In the genomic region with DNA sequence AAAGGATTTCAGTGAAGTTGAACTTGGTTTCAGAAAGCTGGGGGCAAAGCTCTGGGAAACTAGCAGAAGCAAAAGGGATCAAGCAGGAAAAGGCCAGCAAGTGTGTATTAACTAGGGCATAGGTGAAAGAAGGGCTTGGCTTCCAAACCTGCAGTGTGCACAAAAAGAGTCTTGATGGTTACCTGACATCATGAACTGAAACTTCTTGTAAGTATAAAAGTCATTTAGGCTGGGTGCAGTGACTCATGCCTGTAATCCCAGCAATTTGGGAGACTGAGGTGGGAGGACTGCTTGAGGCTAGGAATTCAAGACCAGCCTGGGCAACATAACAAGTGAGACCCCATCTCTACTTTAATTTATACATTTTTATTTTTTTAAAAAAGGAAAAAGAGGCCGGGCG, we compare ENCODE assay signal across 16 cellular contexts.
DNase-seq lines count a peak whose midpoint lies in the region; ATAC-seq, FAIRE-seq and TF ChIP-seq lines count a peak whose summit lies in the region.
"Had no signal": no experiment of that assay in that cellular context is flagged by ENCODE, and none has a peak within 500 bp of the region (broad histone marks: within the 10 kb centered on the region; RNA-seq: fewer than 3 reads in every experiment).

No MANE protein-coding gene starts in this region.

- no peaks in the 10 kb centered on the region for H3K4me1 Mint-ChIP-seq in naive thymus-derived CD4-positive, alpha-beta T cell
- H3K4me1 Mint-ChIP-seq: CD8-positive, alpha-beta memory T cell; IgD-negative memory B cell had no signal

- no peak for TF ChIP-seq POLR2A in GM12878 (IDR thresholded peaks at IDR 0.05; ENCODE audit: low read depth, low read length)

- H3K79me2 ChIP-seq in GM12878 (ENCODE audit: control insufficient read depth, insufficient read depth, low read length) (no peaks in the 10 kb centered on the region), keratinocyte (ENCODE audit: control insufficient read depth, insufficient read depth, low read length) (no peaks in the 10 kb centered on the region), PC-9 (ENCODE audit: low read depth) (no peaks in the 10 kb centered on the region)

- POLR2A ChIA-PET in GM12878 (lab: Charles Lee) (interaction anchor here (1.4 kb wide), 1 partner anchor 41 kb away, joined by 3 read pairs; no protein-coding TSS in a partner anchor), PC-9 (lab: Charles Lee; ENCODE audit: unreplicated experiment) (no interaction called here)
- POLR2A ChIA-PET in naive thymus-derived CD4-positive, alpha-beta T cell (lab: Charles Lee) = no interaction called here

- RAD21 ChIA-PET in GM12878 (lab: Charles Lee; ENCODE audit: unreplicated experiment) = interaction anchor here (1.5 kb wide), 1 partner anchor 14 kb away, joined by 4 read pairs; no protein-coding TSS in a partner anchor

- H3K36me3 ChIP-seq in GM12878 (ENCODE audit: control insufficient read depth in 2 of 2, insufficient read depth in 2 of 2, low read length in 1 of 2) (no peaks in the 10 kb centered on the region), keratinocyte (ENCODE audit: control insufficient read depth in 2 of 2, extremely low read depth in 1 of 2, insufficient read depth in 2 of 2, low read length in 2 of 2) (peaks cover 0 to 2% of the 10 kb centered on the region in 2 experiments), PC-9 (ENCODE audit: low read depth) (no peaks in the 10 kb centered on the region)
- H3K36me3 ChIP-seq in naive thymus-derived CD4-positive, alpha-beta T cell (ENCODE audit: control insufficient read depth in 2 of 3, insufficient read depth in 3 of 3, low read length in 3 of 3) = no peaks in the 10 kb centered on the region
- H3K36me3 ChIP-seq: BE2C, HAP-1 had no signal

- FAIRE-seq in GM12878 (lab: Jason Lieb, UNC) (no peak), keratinocyte (lab: Jason Lieb, UNC) (peak; percentile 44)
- FAIRE-seq: A549, H1 had no signal

- no peak for TF ChIP-seq RAD21 in GM12878 (IDR thresholded peaks at IDR 0.05; ENCODE audit: insufficient read depth, low read depth, low read length)

- H3K9me3 Mint-ChIP-seq in naive thymus-derived CD4-positive, alpha-beta T cell = peaks cover 0 to 3% (median 0%) of the 10 kb centered on the region in 11 donors
- H3K9me3 Mint-ChIP-seq: CD8-positive, alpha-beta memory T cell; IgD-negative memory B cell had no signal

- H3K9me1 ChIP-seq in keratinocyte (ENCODE audit: control insufficient read depth, extremely low read depth, insufficient read depth, low read length) = no peaks in the 10 kb centered on the region

- 100% methylated on average over 2 of the region's 2 CpGs for WGBS in GM12878 (ENCODE audit: insufficient coverage, insufficient replicate concordance, low lambda C conversion rate, missing lambda C conversion rate)

- ATAC-seq in GM19351 (IDR thresholded peaks at IDR 0.05; ENCODE audit: unreplicated experiment) (peak; percentile 56), HG03103 (IDR thresholded peaks at IDR 0.05; ENCODE audit: low read depth, unreplicated experiment) (peak; percentile 46), GM12878 (peak; percentile 77)
- ATAC-seq in naive thymus-derived CD4-positive, alpha-beta T cell = no peak
- ATAC-seq: A549 had no signal

- H3K27me3 Mint-ChIP-seq in naive thymus-derived CD4-positive, alpha-beta T cell = peaks cover 43 to 59% (median 45%) of the 10 kb centered on the region in 5 donors
- H3K27me3 Mint-ChIP-seq: IgD-negative memory B cell had no signal

- SMC1A ChIA-PET in GM12878 (lab: Charles Lee; ENCODE audit: uncharacterized antibody, unreplicated experiment) = no interaction called here

- no peaks in the 10 kb centered on the region for H3K27me3 ChIP-seq in GM12878 (replicated peaks in 1 of 2; ENCODE audit: control insufficient read depth in 2 of 2, insufficient read depth in 2 of 2, low read length in 1 of 2)
- no peaks in the 10 kb centered on the region for H3K27me3 ChIP-seq in keratinocyte (ENCODE audit: control insufficient read depth, extremely low read depth, insufficient read depth, low read length)
- no peaks in the 10 kb centered on the region for H3K27me3 ChIP-seq in naive thymus-derived CD4-positive, alpha-beta T cell (ENCODE audit: control insufficient read depth in 2 of 2, insufficient read depth in 2 of 2, low read length in 2 of 2)
- H3K27me3 ChIP-seq in PC-9 (ENCODE audit: insufficient read depth, low read depth) = no peaks in the 10 kb centered on the region

- dilution Hi-C loops in keratinocyte (cut with MboI; ENCODE audit: extremely low pct_ligation_motif_present, low sequenced_read_pairs) = loop anchor here (25.0 kb wide), 1 partner anchor 210 kb away; the partner anchor contains the start of gene EPB41L4A

- H3K27ac ChIP-seq in GM12878 (ENCODE audit: control insufficient read depth, insufficient read depth) (no peak overlapping the region), keratinocyte (ENCODE audit: control insufficient read depth, insufficient read depth, low read length) (no peak overlapping the region), PC-9 (no peak overlapping the region)
- H3K27ac ChIP-seq in naive thymus-derived CD4-positive, alpha-beta T cell (ENCODE audit: low read depth, low read length) = no peak overlapping the region
- H3K27ac ChIP-seq: A549 had no signal

- TF ChIP-seq CTCF in GM12878 (IDR thresholded peaks at IDR 0.05 in 2 of 3, conservative IDR thresholded peaks at IDR 0.05 in 1 of 3; ENCODE audit: control insufficient read depth in 2 of 3, extremely low read depth in 1 of 3, insufficient read depth in 1 of 3, low read depth in 3 of 3, low read length in 3 of 3) = no peak
- TF ChIP-seq CTCF in keratinocyte (optimal IDR thresholded peaks at IDR 0.05 in 1 of 3, IDR thresholded peaks at IDR 0.05 in 1 of 3, conservative IDR thresholded peaks at IDR 0.05 in 1 of 3; ENCODE audit: extremely low read depth in 1 of 3, insufficient read depth in 2 of 3, low read length in 3 of 3) = no peak
- TF ChIP-seq CTCF in PC-9 (conservative IDR thresholded peaks at IDR 0.05) = no peak

- H3K9me3 ChIP-seq in GM12878 (replicated peaks; ENCODE audit: control insufficient read depth, insufficient read depth, low read length) (no peaks in the 10 kb centered on the region), keratinocyte (ENCODE audit: control insufficient read depth, low read depth, low read length) (no peaks in the 10 kb centered on the region), PC-9 (ENCODE audit: insufficient read depth, low read depth) (no peaks in the 10 kb centered on the region)
- no peaks in the 10 kb centered on the region for H3K9me3 ChIP-seq in naive thymus-derived CD4-positive, alpha-beta T cell (ENCODE audit: control insufficient read depth in 2 of 3, low read length in 3 of 3)
- H3K9me3 ChIP-seq: A549, BE2C, Caco-2, HAP-1 had no signal

- no peak overlapping the region for H3K9ac ChIP-seq in GM12878 (ENCODE audit: control insufficient read depth, insufficient read depth, low read length)
- H3K9ac ChIP-seq in keratinocyte (ENCODE audit: control insufficient read depth, extremely low read depth, insufficient read depth, low read length) = no peak overlapping the region

- no peak overlapping the region for H3K4me3 Mint-ChIP-seq in naive thymus-derived CD4-positive, alpha-beta T cell
- H3K4me3 Mint-ChIP-seq: CD8-positive, alpha-beta memory T cell had no signal

- H3F3A ChIP-seq in PC-9 (ENCODE audit: insufficient read depth, low read depth) = no peaks in the 10 kb centered on the region

- no peaks in the 10 kb centered on the region for H3K36me3 Mint-ChIP-seq in naive thymus-derived CD4-positive, alpha-beta T cell

- H3K4me2 ChIP-seq in GM12878 (ENCODE audit: control insufficient read depth, insufficient read depth) (no peak overlapping the region), keratinocyte (ENCODE audit: control insufficient read depth, extremely low read depth, insufficient read depth, low read depth, low read length) (no peak overlapping the region), PC-9 (no peak overlapping the region)
- H3K4me2 ChIP-seq: A549 had no signal

- no peak for DNase-seq in GM12878 (ENCODE audit: low read depth, low spot score)
- DNase-seq in keratinocyte (ENCODE audit: low read depth, low spot score) = no peak
- DNase-seq in naive thymus-derived CD4-positive, alpha-beta T cell = no peak
- DNase-seq in EL = no peak
- DNase-seq in PC-9 = no peak
- DNase-seq: BE2C; Caco-2; CD8-positive, alpha-beta memory T cell; DND-41; GF-D8 had no signal

- BruUV-seq in GM12878 (replicated peaks; lab: Mats Ljungman, UMichigan) (no TSS peak), PC-9 (replicated peaks; lab: Mats Ljungman, UMichigan) (no TSS peak)

- H3K4me3 ChIP-seq in GM12878 = no peak overlapping the region
- no peak overlapping the region for H3K4me3 ChIP-seq in keratinocyte (ENCODE audit: control insufficient read depth in 2 of 3, extremely low read depth in 1 of 3, insufficient read depth in 2 of 3, low read depth in 1 of 3, low read length in 3 of 3)
- no peak overlapping the region for H3K4me3 ChIP-seq in naive thymus-derived CD4-positive, alpha-beta T cell (ENCODE audit: low read length)
- no peak overlapping the region for H3K4me3 ChIP-seq in PC-9
- H3K4me3 ChIP-seq: A549, HAP-1 had no signal

- no peak for TF ChIP-seq EP300 in GM12878 (IDR thresholded peaks at IDR 0.05; ENCODE audit: borderline replicate concordance in 1 of 2, control insufficient read depth in 1 of 2, low read depth in 2 of 2, low read length in 2 of 2)

- intact Hi-C loops in GM12878 (cut with micrococcal nuclease; ENCODE audit: unreplicated experiment) = loop anchor here (10.0 kb wide), 1 partner anchor 402 kb away; no protein-coding TSS in a partner anchor
- intact Hi-C loops in naive thymus-derived CD4-positive, alpha-beta T cell (cut with micrococcal nuclease) = no loop called here
- intact Hi-C loops in PC-9 (cut with micrococcal nuclease; ENCODE audit: unreplicated experiment) = no loop called here

- no peaks in the 10 kb centered on the region for H3K4me1 ChIP-seq in GM12878 (ENCODE audit: control insufficient read depth, insufficient read depth, low read length)
- H3K4me1 ChIP-seq in keratinocyte (ENCODE audit: control insufficient read depth, extremely low read depth, insufficient read depth, low read length) = peaks cover 6% of the 10 kb centered on the region
- H3K4me1 ChIP-seq in naive thymus-derived CD4-positive, alpha-beta T cell (ENCODE audit: control insufficient read depth in 2 of 2, insufficient read depth in 2 of 2, low read length in 2 of 2) = no peaks in the 10 kb centered on the region
- 0 out of 2 replicates have a peak, but pooled peaks cover 10% of the 10 kb centered on the region for H3K4me1 ChIP-seq in PC-9 (replicated peaks; ENCODE audit: insufficient read depth)
- H3K4me1 ChIP-seq: A549, BE2C, Caco-2, HAP-1 had no signal

- no peaks in the 10 kb centered on the region for H4K20me1 ChIP-seq in GM12878 (ENCODE audit: control insufficient read depth, insufficient read depth)
- H4K20me1 ChIP-seq in keratinocyte (ENCODE audit: control insufficient read depth, extremely low read depth, insufficient read depth, low read length) = no peaks in the 10 kb centered on the region
- H4K20me1 ChIP-seq in PC-9 (ENCODE audit: insufficient read depth) = no peaks in the 10 kb centered on the region

- no peak overlapping the region for H3K27ac Mint-ChIP-seq in naive thymus-derived CD4-positive, alpha-beta T cell
- H3K27ac Mint-ChIP-seq: CD8-positive, alpha-beta memory T cell; IgD-negative memory B cell had no signal

- CTCF ChIA-PET in GM12878 (lab: Yijun Ruan, JAX) (interaction anchor here (1.3 to 2.3 kb wide), 3 partner anchors 17 to 290 kb away, joined by 3 to 7 read pairs (median 5); no protein-coding TSS in a partner anchor), PC-9 (lab: Charles Lee) (no interaction called here)
- CTCF ChIA-PET in naive thymus-derived CD4-positive, alpha-beta T cell (lab: Charles Lee) = interaction anchor here (0.6 kb wide), 1 partner anchor 554 kb away, joined by 4 read pairs; no protein-coding TSS in a partner anchor

- in situ Hi-C loops in GM12878 (cut with MboI) = no loop called here

- H2AFZ ChIP-seq in GM12878 (ENCODE audit: control insufficient read depth, low read depth, low read length) = no peak overlapping the region
- H2AFZ ChIP-seq in keratinocyte (ENCODE audit: control insufficient read depth, low read length) = no peak overlapping the region
- H2AFZ ChIP-seq in PC-9 = no peak overlapping the region

- H3K9me2 ChIP-seq in PC-9 (ENCODE audit: insufficient read depth) = no peaks in the 10 kb centered on the region
